In genomic region chr11:66479741-66480115, GRCh38 we compare ENCODE assay signal across 8 cellular contexts. TPM values are rescaled to one million over a fixed set of nuclear protein-coding genes. Genes with fewer than 3 reads are reported as not detected.
DNase-seq lines count a peak whose midpoint lies in the region; ATAC-seq and TF ChIP-seq lines count a peak whose summit lies in the region.

No MANE protein-coding gene starts in this region.

- H3K9ac ChIP-seq in fibroblast of lung (ENCODE audit: insufficient read depth, low read length) = peak overlapping the region; percentile 96

- peak overlapping the region; percentile 95 for H3K4me2 ChIP-seq in fibroblast of lung (ENCODE audit: extremely low read depth, insufficient read depth, low read length)

- peak overlapping the region; percentile 94 for H3K27ac Mint-ChIP-seq in osteocyte (ENCODE audit: unreplicated experiment)

- H3K4me3 ChIP-seq in RWPE2 (ENCODE audit: severe bottlenecking) (peak overlapping the region; percentile 48), fibroblast of lung (replicated peaks in 1 of 4; ENCODE audit: control extremely low read depth in 1 of 4, insufficient read depth in 1 of 4, low read depth in 3 of 4, low read length in 4 of 4) (peak overlapping the region; percentile 74 to 97 (median 87))

- DNase-seq in DMS79 (lab: John Stamatoyannopoulos, UW) = peak; percentile 78
- no peak for DNase-seq in RWPE2 (ENCODE audit: low spot score)
- DNase-seq in fibroblast of lung (ENCODE audit: low read depth in 2 of 2) = no peak
- no peak for DNase-seq in osteocyte (ENCODE audit: extremely low spot score, unreplicated experiment)
- DNase-seq in activated gamma-delta T cell treated with Interleukin-2 at 50 U/mL for 16 hours = no peak
- DNase-seq in stimulated activated CD4-positive, alpha-beta T cell treated with anti-CD3 and anti-CD28 coated beads, Interleukin-1b, Interleukin-23, amount 100 ng/mL, for 48 hours = no peak

- peak overlapping the region; percentile 93 for H3K4me3 Mint-ChIP-seq in osteocyte (ENCODE audit: unreplicated experiment)

- H3K27ac ChIP-seq in RWPE2 (ENCODE audit: poor library complexity, severe bottlenecking) (peak overlapping the region; percentile 78), fibroblast of lung (ENCODE audit: insufficient read depth, low read length) (peak overlapping the region; percentile 97)

- peak overlapping the region; percentile 79 for H2AFZ ChIP-seq in fibroblast of lung (ENCODE audit: low read length)

- H3K79me2 ChIP-seq in fibroblast of lung (ENCODE audit: control insufficient read depth, insufficient read depth, low read length) = peaks cover 5% of the 10 kb centered on the region

- TF ChIP-seq CTCF in RWPE2 (IDR thresholded peaks at IDR 0.05; ENCODE audit: poor library complexity, severe bottlenecking) (no peak), fibroblast of lung (conservative IDR thresholded peaks at IDR 0.05 in 1 of 2, IDR thresholded peaks at IDR 0.05 in 1 of 2; ENCODE audit: low read depth in 1 of 2, low read length in 2 of 2) (no peak), osteocyte (IDR thresholded peaks at IDR 0.05) (no peak)

- H3K36me3 Mint-ChIP-seq in osteocyte (ENCODE audit: unreplicated experiment) = no peaks in the 10 kb centered on the region

- no peaks in the 10 kb centered on the region for H3K9me3 Mint-ChIP-seq in osteocyte (ENCODE audit: unreplicated experiment)

- H3K36me3 ChIP-seq in RWPE2 (ENCODE audit: low read depth) (peaks cover 4% of the 10 kb centered on the region; the same call in 1 of the 2 replicates), fibroblast of lung (ENCODE audit: control insufficient read depth, insufficient read depth, low read length) (peaks cover 5% of the 10 kb centered on the region)

- H3K4me1 Mint-ChIP-seq in osteocyte (ENCODE audit: unreplicated experiment) = peaks cover 21% of the 10 kb centered on the region

- H3K27me3 ChIP-seq in RWPE2 (ENCODE audit: insufficient read depth, poor library complexity, severe bottlenecking) (no peaks in the 10 kb centered on the region), fibroblast of lung (ENCODE audit: control insufficient read depth, insufficient read depth, low read length) (no peaks in the 10 kb centered on the region)

- H3K27me3 Mint-ChIP-seq in osteocyte (ENCODE audit: unreplicated experiment) = no peaks in the 10 kb centered on the region

- no peaks in the 10 kb centered on the region for H4K20me1 ChIP-seq in fibroblast of lung (ENCODE audit: control insufficient read depth, extremely low read depth, insufficient read depth, low read length)

- H3K9me3 ChIP-seq in RWPE2 (ENCODE audit: severe bottlenecking) (no peaks in the 10 kb centered on the region), fibroblast of lung (ENCODE audit: control insufficient read depth, insufficient read depth, low read depth, low read length) (no peaks in the 10 kb centered on the region)

- ATAC-seq in HG02678 (IDR thresholded peaks at IDR 0.05; ENCODE audit: unreplicated experiment) = peak; percentile 15
- peak; percentile 60 for ATAC-seq in RWPE2 (ENCODE audit: low read depth)
- no peak for ATAC-seq in HG03565 (IDR thresholded peaks at IDR 0.05; ENCODE audit: unreplicated experiment)

- H3K4me1 ChIP-seq in RWPE2 (ENCODE audit: insufficient read depth, poor library complexity, severe bottlenecking) = no peaks in the 10 kb centered on the region
- peaks cover 3% of the 10 kb centered on the region for H3K4me1 ChIP-seq in fibroblast of lung (ENCODE audit: control insufficient read depth, extremely low read depth, insufficient read depth, low read length)

RNA-seq across cellular contexts. Expression of gene DPP3, which starts 0.5 kb away (rescaled TPM):
- total RNA-seq in fibroblast of lung (28.2 and 39.6 TPM in 2 replicates), osteocyte (32.9 and 41.0 TPM in 2 replicates)
- 33.6 and 42.1 TPM in 2 replicates for polyA plus RNA-seq in fibroblast of lung
- 41.5 and 54.8 TPM in 2 replicates for polyA plus RNA-seq in fibroblast of lung (2012)
- polyA minus RNA-seq in fibroblast of lung (ENCODE audit: low replicate concordance) = 66.6 and 187 TPM in 2 replicates

RNA-seq across cellular contexts. Expression of gene PELI3, which starts 13.0 kb away (rescaled TPM):
- 16.2 and 20.3 TPM in 2 replicates for total RNA-seq in fibroblast of lung
- 5.0 and 5.1 TPM in 2 replicates for polyA plus RNA-seq in fibroblast of lung
- polyA plus RNA-seq in fibroblast of lung (2012) = 7.8 and 8.1 TPM in 2 replicates
- polyA minus RNA-seq in fibroblast of lung (ENCODE audit: low replicate concordance) = 19.5 and 27.2 TPM in 2 replicates
- 11.9 and 13.6 TPM in 2 replicates for total RNA-seq in osteocyte

RNA-seq across cellular contexts. Expression of gene BBS1, which starts 30.7 kb away (rescaled TPM):
- total RNA-seq in fibroblast of lung = 20.3 and 20.5 TPM in 2 replicates
- 11.6 and 16.5 TPM in 2 replicates for polyA plus RNA-seq in fibroblast of lung
- 9.9 and 11.7 TPM in 2 replicates for polyA plus RNA-seq in fibroblast of lung (2012)
- polyA minus RNA-seq in fibroblast of lung (ENCODE audit: low replicate concordance) = 45.3 and 60.9 TPM in 2 replicates
- 44.1 and 51.1 TPM in 2 replicates for total RNA-seq in osteocyte

RNA-seq across cellular contexts. Expression of gene MRPL11, which starts 41.1 kb away (rescaled TPM):
- total RNA-seq in fibroblast of lung (32.7 and 39.3 TPM in 2 replicates), osteocyte (42.1 and 45.4 TPM in 2 replicates)
- 35.7 and 55.9 TPM in 2 replicates for polyA plus RNA-seq in fibroblast of lung
- 49.3 and 82.5 TPM in 2 replicates for polyA plus RNA-seq in fibroblast of lung (2012)
- polyA minus RNA-seq in fibroblast of lung (ENCODE audit: low replicate concordance) = 44.4 and 96.5 TPM in 2 replicates

RNA-seq across cellular contexts. Expression of gene NPAS4, which starts 58.9 kb away (rescaled TPM):
- total RNA-seq in fibroblast of lung (not detected in 2 replicates), osteocyte (0.11 and 0.18 TPM in 2 replicates)
- 0.08 and 0.16 TPM in 2 replicates for polyA plus RNA-seq in fibroblast of lung
- 0.14 TPM in 1 of 2 replicates, not detected in the other for polyA plus RNA-seq in fibroblast of lung (2012)
- not detected in 2 replicates for polyA minus RNA-seq in fibroblast of lung (ENCODE audit: low replicate concordance)
